ENCODE assay signal across 12 cellular contexts in genomic region chr7:156948361-156948760, GRCh38. TPM values are rescaled to one million over a fixed set of nuclear protein-coding genes. Genes with fewer than 3 reads are reported as not detected.
A peak's percentile ranks its signal among the peaks of the same experiment; 100 is the strongest.
DNase-seq lines count a peak whose midpoint lies in the region; ATAC-seq, FAIRE-seq and TF ChIP-seq lines count a peak whose summit lies in the region.
"Had no signal": no experiment of that assay in that cellular context is flagged by ENCODE, and none has a peak within 500 bp of the region (broad histone marks: within the 10 kb centered on the region; RNA-seq: fewer than 3 reads in every experiment).

No MANE protein-coding gene starts in this region.

- dilution Hi-C loops in keratinocyte (cut with MboI; ENCODE audit: extremely low pct_ligation_motif_present, low sequenced_read_pairs): no loop called here

- 87 to 94% (median 92%) methylated on average over 12 of the region's 12 CpGs for WGBS in heart left ventricle, 4 donors

- peaks cover 0 to 15% (median 11%) of the 10 kb centered on the region in 9 donors for H3K36me3 ChIP-seq in heart left ventricle
- peaks cover 6 to 7% of the 10 kb centered on the region in 2 experiments for H3K36me3 ChIP-seq in keratinocyte (ENCODE audit: control insufficient read depth in 2 of 2, extremely low read depth in 1 of 2, insufficient read depth in 2 of 2, low read length in 2 of 2)
- peaks cover 11 to 13% (median 11%) of the 10 kb centered on the region in 3 donors for H3K36me3 ChIP-seq in tibial artery

- FAIRE-seq in keratinocyte (lab: Jason Lieb, UNC): no peak

- H2AFZ ChIP-seq in keratinocyte (ENCODE audit: control insufficient read depth, low read length): no peak overlapping the region

- H3K27me3 Mint-ChIP-seq in activated naive CD8-positive, alpha-beta T cell treated with anti-CD3 and anti-CD28 coated beads, Interleukin-2, amount 10 ng/mL, durations not matched to agents 7 days and 5 days: peaks cover 28% of the 10 kb centered on the region

- peak overlapping the region in 9 of 12 donors; percentile 81 to 100 (median 92) for H3K4me3 ChIP-seq in heart left ventricle
- peak overlapping the region; percentile 50 to 84 (median 61) for H3K4me3 ChIP-seq in keratinocyte (ENCODE audit: control insufficient read depth in 2 of 3, extremely low read depth in 1 of 3, insufficient read depth in 2 of 3, low read depth in 1 of 3, low read length in 3 of 3)
- H3K4me3 ChIP-seq in tibial artery: peak overlapping the region; percentile 96 to 98

- peak overlapping the region; percentile 33 for H3K4me3 Mint-ChIP-seq in activated naive CD8-positive, alpha-beta T cell treated with anti-CD3 and anti-CD28 coated beads, Interleukin-2, amount 10 ng/mL, durations not matched to agents 7 days and 5 days

- H3K9me1 ChIP-seq in keratinocyte (ENCODE audit: control insufficient read depth, extremely low read depth, insufficient read depth, low read length): no peaks in the 10 kb centered on the region

- no peak for TF ChIP-seq POLR2A in heart left ventricle (IDR thresholded peaks at IDR 0.05)

- H3K9me3 Mint-ChIP-seq in activated naive CD8-positive, alpha-beta T cell treated with anti-CD3 and anti-CD28 coated beads, Interleukin-2, amount 10 ng/mL, durations not matched to agents 7 days and 5 days: no peaks in the 10 kb centered on the region

- intact Hi-C loops in heart left ventricle (cut with DNase I): loop anchor here in 5 of 10 donors (5.0 to 10.0 kb wide), 5 partner anchors 41 to 1151 kb away; partner anchors contain the start of gene LMBR1 (in 1 of the 5)
- intact Hi-C loops in left cardiac atrium (cut with DNase I): no loop called here
- intact Hi-C loops in tibial artery (cut with DNase I; ENCODE audit: low total_unique reads): loop anchor here (5.0 kb wide), 1 partner anchor 51 kb away; no protein-coding TSS in a partner anchor

- H3K9me3 ChIP-seq in heart left ventricle (no peaks in the 10 kb centered on the region), keratinocyte (ENCODE audit: control insufficient read depth, low read depth, low read length) (no peaks in the 10 kb centered on the region), tibial artery (no peaks in the 10 kb centered on the region)
- H3K9me3 ChIP-seq: right lobe of liver had no signal

- peaks cover 19% of the 10 kb centered on the region for H3K4me1 Mint-ChIP-seq in activated naive CD8-positive, alpha-beta T cell treated with anti-CD3 and anti-CD28 coated beads, Interleukin-2, amount 10 ng/mL, durations not matched to agents 7 days and 5 days

- no peak overlapping the region for H3K27ac Mint-ChIP-seq in activated naive CD8-positive, alpha-beta T cell treated with anti-CD3 and anti-CD28 coated beads, Interleukin-2, amount 10 ng/mL, durations not matched to agents 7 days and 5 days

- H3K27me3 ChIP-seq in heart left ventricle (peaks cover 0 to 37% (median 7%) of the 10 kb centered on the region in 9 donors), keratinocyte (ENCODE audit: control insufficient read depth, extremely low read depth, insufficient read depth, low read length) (no peaks in the 10 kb centered on the region), tibial artery (peaks cover 0 to 16% of the 10 kb centered on the region in 2 donors)
- H3K27me3 ChIP-seq: right lobe of liver had no signal

- H3K4me2 ChIP-seq in keratinocyte (ENCODE audit: control insufficient read depth, extremely low read depth, insufficient read depth, low read depth, low read length): peak overlapping the region; percentile 65

- H4K20me1 ChIP-seq in keratinocyte (ENCODE audit: control insufficient read depth, extremely low read depth, insufficient read depth, low read length): peaks cover 3% of the 10 kb centered on the region

- H3K4me1 ChIP-seq in heart left ventricle: peaks cover 0 to 33% (median 20%) of the 10 kb centered on the region in 12 donors
- H3K4me1 ChIP-seq in keratinocyte (ENCODE audit: control insufficient read depth, extremely low read depth, insufficient read depth, low read length): peaks cover 15% of the 10 kb centered on the region
- peaks cover 0 to 31% (median 24%) of the 10 kb centered on the region in 4 donors for H3K4me1 ChIP-seq in tibial artery

- DNase-seq in heart left ventricle: no peak
- DNase-seq in left cardiac atrium: no peak
- DNase-seq in activated naive CD8-positive, alpha-beta T cell treated with anti-CD3 and anti-CD28 coated beads, Interleukin-2, amount 10 ng/mL, durations not matched to agents 7 days and 5 days: no peak
- DNase-seq in keratinocyte (ENCODE audit: low read depth, low spot score): no peak
- no peak for DNase-seq in tibial artery
- DNase-seq in caudate nucleus (lab: John Stamatoyannopoulos, UW): no peak
- DNase-seq in anterior cingulate cortex (lab: John Stamatoyannopoulos, UW): no peak
- DNase-seq: KG1, kidney glomerular epithelial cell, NCI-H345, right lobe of liver had no signal

- H3K36me3 Mint-ChIP-seq in activated naive CD8-positive, alpha-beta T cell treated with anti-CD3 and anti-CD28 coated beads, Interleukin-2, amount 10 ng/mL, durations not matched to agents 7 days and 5 days: peaks cover 1% of the 10 kb centered on the region

- ATAC-seq in heart left ventricle (no peak), left cardiac atrium (no peak), GM21825 (IDR thresholded peaks at IDR 0.05; ENCODE audit: unreplicated experiment) (no peak)
- no peak for ATAC-seq in activated naive CD8-positive, alpha-beta T cell treated with anti-CD3 and anti-CD28 coated beads, Interleukin-2, amount 10 ng/mL, durations not matched to agents 7 days and 5 days (ENCODE audit: low read depth)

- POLR2A ChIA-PET in activated naive CD8-positive, alpha-beta T cell treated with anti-CD3 and anti-CD28 coated beads, Interleukin-2, amount 10 ng/mL, durations not matched to agents 7 days and 5 days (lab: Charles Lee): interaction anchor here (4.4 kb wide), 1 partner anchor 55 kb away, joined by 28 read pairs; the partner anchor contains the start of gene LMBR1

- peaks cover 38% of the 10 kb centered on the region for H3K79me2 ChIP-seq in keratinocyte (ENCODE audit: control insufficient read depth, insufficient read depth, low read length)

- H3K27ac ChIP-seq in heart left ventricle: no peak overlapping the region
- H3K27ac ChIP-seq in keratinocyte (ENCODE audit: control insufficient read depth, insufficient read depth, low read length): no peak overlapping the region
- H3K27ac ChIP-seq in tibial artery: no peak overlapping the region
- no peak overlapping the region for H3K27ac ChIP-seq in caudate nucleus (ENCODE audit: low read depth, low read length)
- H3K27ac ChIP-seq: right lobe of liver had no signal

- TF ChIP-seq CTCF in heart left ventricle (IDR thresholded peaks at IDR 0.05) (no peak), keratinocyte (optimal IDR thresholded peaks at IDR 0.05 in 1 of 3, IDR thresholded peaks at IDR 0.05 in 1 of 3, conservative IDR thresholded peaks at IDR 0.05 in 1 of 3; ENCODE audit: extremely low read depth in 1 of 3, insufficient read depth in 2 of 3, low read length in 3 of 3) (no peak), tibial artery (IDR thresholded peaks at IDR 0.05) (no peak)

- peak overlapping the region; percentile 72 for H3K9ac ChIP-seq in keratinocyte (ENCODE audit: control insufficient read depth, extremely low read depth, insufficient read depth, low read length)

RNA-seq across cellular contexts. Expression of gene NOM1, which starts 1.2 kb away (rescaled TPM):
- total RNA-seq in heart left ventricle: 10 to 100 TPM in 3 of 9 donors, 1 to 10 TPM in 6; 6.0 to 12.2 (median 9.1) TPM
- 1 to 10 TPM; 6.6 to 9.0 TPM for polyA plus RNA-seq in heart left ventricle
- total RNA-seq in left cardiac atrium: 1 to 10 TPM; 8.9 to 9.4 TPM
- total RNA-seq in activated naive CD8-positive, alpha-beta T cell treated with anti-CD3 and anti-CD28 coated beads, Interleukin-2, amount 10 ng/mL, durations not matched to agents 7 days and 5 days: 10 to 100 TPM; 27.2 to 29.8 TPM
- polyA plus RNA-seq in keratinocyte: 9.9 to 17.1 TPM (median 13.0 TPM) in 3 replicates
- 21.5 TPM for polyA plus RNA-seq in keratinocyte (2011; ENCODE audit: low read depth)
- 6.7 and 8.9 TPM in 2 replicates for polyA plus RNA-seq in keratinocyte (2011; cell fraction: cytosol; rRNA removed)
- 48.0 and 48.8 TPM in 2 replicates for polyA plus RNA-seq in keratinocyte (2011; cell fraction: nucleus; rRNA removed)
- polyA plus RNA-seq in keratinocyte (2012; ENCODE audit: low replicate concordance): 12.5 and 14.4 TPM in 2 replicates
- polyA minus RNA-seq in keratinocyte: 13.5 to 28.4 TPM (median 14.1 TPM) in 3 replicates
- polyA minus RNA-seq in keratinocyte (2011; cell fraction: cytosol; rRNA and poly(A)+ RNA removed): 10.4 TPM
- 16.9 and 32.6 TPM in 2 replicates for polyA minus RNA-seq in keratinocyte (2011; cell fraction: nucleus; rRNA and poly(A)+ RNA removed)

RNA-seq across cellular contexts. Expression of gene LMBR1, which starts 55.4 kb away (rescaled TPM):
- total RNA-seq in heart left ventricle (10 to 100 TPM; 25.6 to 51.9 (median 38.7) TPM), left cardiac atrium (10 to 100 TPM; 39.4 to 45.2 TPM)
- polyA plus RNA-seq in heart left ventricle (10 to 100 TPM in 1 of 2 donors, 1 to 10 TPM in 1; 5.8 to 25.6 TPM), keratinocyte (18.5 to 30.2 TPM (median 29.9 TPM) in 3 replicates)
- 10 to 100 TPM; 73.2 to 73.6 TPM for total RNA-seq in activated naive CD8-positive, alpha-beta T cell treated with anti-CD3 and anti-CD28 coated beads, Interleukin-2, amount 10 ng/mL, durations not matched to agents 7 days and 5 days
- polyA plus RNA-seq in keratinocyte (2011; ENCODE audit: low read depth): 10.9 TPM
- polyA plus RNA-seq in keratinocyte (2011; cell fraction: cytosol; rRNA removed): 16.9 and 36.5 TPM in 2 replicates
- polyA plus RNA-seq in keratinocyte (2011; cell fraction: nucleus; rRNA removed): 34.4 and 36.4 TPM in 2 replicates
- 20.1 and 24.6 TPM in 2 replicates for polyA plus RNA-seq in keratinocyte (2012; ENCODE audit: low replicate concordance)
- polyA minus RNA-seq in keratinocyte: 22.8 to 61.5 TPM (median 42.7 TPM) in 3 replicates
- 36.3 TPM for polyA minus RNA-seq in keratinocyte (2011; cell fraction: cytosol; rRNA and poly(A)+ RNA removed)
- polyA minus RNA-seq in keratinocyte (2011; cell fraction: nucleus; rRNA and poly(A)+ RNA removed): 54.2 and 95.6 TPM in 2 replicates
